ENCODE assay signal across 7 cellular contexts in the genomic region with DNA sequence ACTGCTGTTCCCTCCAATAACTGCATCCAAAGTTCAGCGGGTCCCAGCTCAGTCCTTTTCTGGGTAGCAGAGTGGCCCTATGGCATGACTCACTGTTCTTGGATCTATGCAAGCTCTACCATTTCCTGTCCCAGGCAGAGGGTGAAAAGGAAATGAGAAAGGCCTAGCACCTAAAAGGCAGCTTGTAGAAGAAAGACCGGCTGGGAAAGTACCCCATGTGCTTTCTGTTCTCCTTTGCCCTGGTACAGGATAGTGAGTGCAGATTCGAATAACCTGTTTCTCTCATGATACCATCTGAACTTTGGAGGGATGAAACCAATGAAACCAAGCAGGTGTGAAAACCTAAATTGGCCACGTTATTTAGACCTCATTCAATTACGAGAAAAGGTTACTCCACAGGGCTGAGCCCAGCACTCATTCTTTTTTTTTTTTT. TPM values are rescaled to one million over a fixed set of nuclear protein-coding genes. Genes with fewer than 3 reads are reported as not detected.
DNase-seq lines count a peak whose midpoint lies in the region; ATAC-seq and TF ChIP-seq lines count a peak whose summit lies in the region.

No MANE protein-coding gene starts in this region.

- ATAC-seq in GM19324 (IDR thresholded peaks at IDR 0.05; ENCODE audit: low FRiP score, unreplicated experiment) (peak; percentile 94), HG03064 (IDR thresholded peaks at IDR 0.05; ENCODE audit: low read depth, unreplicated experiment) (peak; percentile 91), SK-N-SH treated with all-trans-retinoic acid at 6 μM for 48 hours (peak; percentile 49; the same call in 2 of the 3 replicates)

- H3K9me3 Mint-ChIP-seq in activated naive CD8-positive, alpha-beta T cell treated with anti-CD3 and anti-CD28 coated beads for 36 hours, result no peaks in the 10 kb centered on the region

- peak overlapping the region; percentile 80 for H3K27ac Mint-ChIP-seq in activated naive CD8-positive, alpha-beta T cell treated with anti-CD3 and anti-CD28 coated beads for 36 hours

- H3K27me3 Mint-ChIP-seq in activated naive CD8-positive, alpha-beta T cell treated with anti-CD3 and anti-CD28 coated beads for 36 hours, result no peaks in the 10 kb centered on the region

- peak; percentile 75 for DNase-seq in activated naive CD8-positive, alpha-beta T cell treated with anti-CD3 and anti-CD28 coated beads for 36 hours
- DNase-seq in stimulated activated CD4-positive, alpha-beta T cell treated with anti-CD3 and anti-CD28 coated beads, Interleukin-12 subunit alpha, Interleukin-12 subunit beta, amount 100 ng/mL, for 4 hours, result peak; percentile 46
- DNase-seq in hippocampal formation (lab: John Stamatoyannopoulos, UW) (no peak), NCI-H748 treated with DMSO at 0.1 percent for 48 hours (lab: John Stamatoyannopoulos, UW) (no peak)

- peaks cover 44% of the 10 kb centered on the region for H3K4me1 Mint-ChIP-seq in activated naive CD8-positive, alpha-beta T cell treated with anti-CD3 and anti-CD28 coated beads for 36 hours

- peak overlapping the region; percentile 22 for H3K4me3 Mint-ChIP-seq in activated naive CD8-positive, alpha-beta T cell treated with anti-CD3 and anti-CD28 coated beads for 36 hours

- H3K36me3 Mint-ChIP-seq in activated naive CD8-positive, alpha-beta T cell treated with anti-CD3 and anti-CD28 coated beads for 36 hours, result peaks cover 29% of the 10 kb centered on the region

TF ChIP-seq in SK-N-SH treated with all-trans-retinoic acid at 6 μM for 48 hours, 23 proteins besides CTCF, POLR2A, EP300 and RAD21:
- no peak for TF ChIP-seq ZNF565 (CRISPR knock-in tag; conservative IDR thresholded peaks at IDR 0.05; ENCODE audit: low read depth)
- TF ChIP-seq, protein P1, sequence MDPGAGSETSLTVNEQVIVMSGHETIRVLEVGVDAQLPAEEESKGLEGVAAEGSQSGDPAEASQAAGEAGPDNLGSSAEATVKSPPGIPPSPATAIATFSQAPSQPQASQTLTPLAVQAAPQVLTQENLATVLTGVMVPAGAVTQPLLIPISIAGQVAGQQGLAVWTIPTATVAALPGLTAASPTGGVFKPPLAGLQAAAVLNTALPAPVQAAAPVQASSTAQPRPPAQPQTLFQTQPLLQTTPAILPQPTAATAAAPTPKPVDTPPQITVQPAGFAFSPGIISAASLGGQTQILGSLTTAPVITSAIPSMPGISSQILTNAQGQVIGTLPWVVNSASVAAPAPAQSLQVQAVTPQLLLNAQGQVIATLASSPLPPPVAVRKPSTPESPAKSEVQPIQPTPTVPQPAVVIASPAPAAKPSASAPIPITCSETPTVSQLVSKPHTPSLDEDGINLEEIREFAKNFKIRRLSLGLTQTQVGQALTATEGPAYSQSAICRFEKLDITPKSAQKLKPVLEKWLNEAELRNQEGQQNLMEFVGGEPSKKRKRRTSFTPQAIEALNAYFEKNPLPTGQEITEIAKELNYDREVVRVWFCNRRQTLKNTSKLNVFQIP (CRISPR knock-in tag; IDR thresholded peaks at IDR 0.05; ENCODE audit: borderline replicate concordance, low read depth), result no peak
- no peak for TF ChIP-seq TCF4 (CRISPR knock-in tag; IDR thresholded peaks at IDR 0.05; ENCODE audit: borderline replicate concordance)

RNA-seq across cellular contexts. Expression of gene HASPIN, which starts 12.7 kb away (rescaled TPM):
- total RNA-seq in activated naive CD8-positive, alpha-beta T cell treated with anti-CD3 and anti-CD28 coated beads for 36 hours, result 10 to 100 TPM; 23.8 to 24.6 TPM

RNA-seq across cellular contexts. Expression of gene P2RX5, which starts 15.0 kb away (rescaled TPM):
- total RNA-seq in activated naive CD8-positive, alpha-beta T cell treated with anti-CD3 and anti-CD28 coated beads for 36 hours, result 10 to 100 TPM; 32.0 to 38.7 TPM

RNA-seq across cellular contexts. Expression of gene EMC6, which starts 42.4 kb away (rescaled TPM):
- total RNA-seq in activated naive CD8-positive, alpha-beta T cell treated with anti-CD3 and anti-CD28 coated beads for 36 hours, result 10 to 100 TPM; 83.6 to 85.8 TPM

RNA-seq across cellular contexts. Expression of gene TAX1BP3, which starts 42.6 kb away (rescaled TPM):
- total RNA-seq in activated naive CD8-positive, alpha-beta T cell treated with anti-CD3 and anti-CD28 coated beads for 36 hours, result 10 to 100 TPM; 12.3 to 13.6 TPM

Comparison
In these comparisons a context has a peak if more than half of its experiments do, and no peak if none do; other contexts are left out.
1. DNase-seq: peak in activated naive CD8-positive, alpha-beta T cell treated with anti-CD3 and anti-CD28 coated beads for 36 hours (single experiment) and stimulated activated CD4-positive, alpha-beta T cell treated with anti-CD3 and anti-CD28 coated beads, Interleukin-12 subunit alpha, Interleukin-12 subunit beta, amount 100 ng/mL, for 4 hours (single experiment); none in hippocampal formation (0 of 2) and NCI-H748 treated with DMSO at 0.1 percent for 48 hours (single experiment).
2. Peak in every context shown above with its lines, with median percentiles within 50 percentile points of each other: ATAC-seq.